Comparison of ENCODE assay signal across 1 cellular context in genomic region chr12:110468212-110469048, GRCh38.
TF ChIP-seq lines count a peak whose summit lies in the region.

Gene FAM216A (plus strand): TSS chr12:110468845. CDS start chr12:110468876, 31 bp downstream.
Gene GPN3 (minus strand): TSS chr12:110468257. CDS start chr12:110468203, 54 bp downstream.

TF ChIP-seq in HepG2, 621 proteins besides CTCF, POLR2A, EP300 and RAD21 (continued from another document and continues in another):
- TF ChIP-seq CEBPZ (IDR thresholded peaks at IDR 0.05; ENCODE audit: low read length): no peak
- peak; percentile 88; the same call in 1 of the 2 replicates for TF ChIP-seq NFAT5 (CRISPR knock-in tag; IDR thresholded peaks at IDR 0.05)
- peak; percentile 69 for TF ChIP-seq ZNF784 (CRISPR knock-in tag; IDR thresholded peaks at IDR 0.05; ENCODE audit: borderline replicate concordance)
- peak; percentile 5; the same call in 1 of the 2 replicates for TF ChIP-seq MIER2 (CRISPR knock-in tag; IDR thresholded peaks at IDR 0.05)
- 0 out of 2 replicates have a peak, but pooled peaks have one; percentile 39 for TF ChIP-seq CC2D1A (CRISPR knock-in tag; IDR thresholded peaks at IDR 0.05)
- TF ChIP-seq STAT6 (CRISPR knock-in tag; IDR thresholded peaks at IDR 0.05; ENCODE audit: borderline replicate concordance): no peak; the same call in 1 of the 2 replicates
- TF ChIP-seq GATAD1 (CRISPR knock-in tag; IDR thresholded peaks at IDR 0.05): peak; percentile 96
- no peak for TF ChIP-seq ZNF646 (CRISPR knock-in tag; IDR thresholded peaks at IDR 0.05)
- TF ChIP-seq PHF5A (CRISPR knock-in tag; IDR thresholded peaks at IDR 0.05; ENCODE audit: low read depth, unreplicated experiment): no peak
- TF ChIP-seq SOX5 (CRISPR knock-in tag; IDR thresholded peaks at IDR 0.05; ENCODE audit: borderline replicate concordance): peak; percentile 18
- no peak for TF ChIP-seq MAFF (IDR thresholded peaks at IDR 0.05; ENCODE audit: low read depth, low read length)
- TF ChIP-seq POGK (CRISPR knock-in tag; conservative IDR thresholded peaks at IDR 0.05): peak; percentile 72
- no peak for TF ChIP-seq RELA (CRISPR knock-in tag; IDR thresholded peaks at IDR 0.05)
- no peak; the same call in 1 of the 2 replicates for TF ChIP-seq ZNF768 (CRISPR knock-in tag; IDR thresholded peaks at IDR 0.05)
- peak; percentile 74; the same call in 1 of the 2 replicates for TF ChIP-seq MEF2D (CRISPR knock-in tag; IDR thresholded peaks at IDR 0.05)
- TF ChIP-seq ZBED4 (CRISPR knock-in tag; IDR thresholded peaks at IDR 0.05; ENCODE audit: borderline replicate concordance): 0 out of 2 replicates have a peak, but pooled peaks have one; percentile 17
- 0 out of 2 replicates have a peak, but pooled peaks have one; percentile 6 for TF ChIP-seq ZKSCAN5 (CRISPR knock-in tag; IDR thresholded peaks at IDR 0.05)
- TF ChIP-seq ZNF331 (CRISPR knock-in tag; IDR thresholded peaks at IDR 0.05): peak; percentile 71
- peak; percentile 49 for TF ChIP-seq ZSCAN21 (CRISPR knock-in tag; IDR thresholded peaks at IDR 0.05; ENCODE audit: borderline replicate concordance)
- peak; percentile 74; the same call in 1 of the 2 replicates for TF ChIP-seq ZBTB25 (CRISPR knock-in tag; IDR thresholded peaks at IDR 0.05)
